In the genomic region with DNA sequence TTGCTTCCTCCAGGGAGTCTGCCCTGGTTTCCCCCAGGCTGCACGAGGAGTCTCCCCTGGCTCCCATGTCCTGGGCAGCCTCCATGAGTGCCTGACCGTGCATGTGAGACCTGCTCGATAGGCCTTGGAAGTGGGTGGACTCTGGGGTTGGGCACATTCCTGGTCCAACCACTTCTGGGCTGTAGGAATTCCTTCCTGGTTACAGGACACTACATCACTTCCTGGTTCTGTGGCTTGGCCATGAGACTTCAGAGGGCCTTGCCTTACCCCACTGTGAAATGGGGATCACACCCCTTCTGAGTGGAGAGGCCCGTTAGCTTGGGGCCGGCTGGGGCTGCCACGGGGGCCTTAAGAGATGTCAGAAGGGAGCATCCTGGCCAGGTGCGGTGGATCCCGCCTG, we compare ENCODE assay signal across 1 cellular context.
TF ChIP-seq lines count a peak whose summit lies in the region.

No MANE protein-coding gene starts in this region.

TF ChIP-seq in HepG2, 621 proteins besides CTCF, POLR2A, EP300 and RAD21:
- TF ChIP-seq E2F1 (CRISPR knock-in tag; IDR thresholded peaks at IDR 0.05), result no peak
- no peak for TF ChIP-seq ISL2 (CRISPR knock-in tag; IDR thresholded peaks at IDR 0.05)
- peak; percentile 55 for TF ChIP-seq GABPB1 (CRISPR knock-in tag; IDR thresholded peaks at IDR 0.05)
- no peak for TF ChIP-seq ZNF362 (CRISPR knock-in tag; IDR thresholded peaks at IDR 0.05; ENCODE audit: borderline replicate concordance)
- no peak for TF ChIP-seq PCBP1 (IDR thresholded peaks at IDR 0.05; ENCODE audit: borderline replicate concordance, low read depth, low read length)
- TF ChIP-seq ZNF282 (IDR thresholded peaks at IDR 0.05; ENCODE audit: partially characterized antibody), result no peak
- TF ChIP-seq ZFY (CRISPR knock-in tag; IDR thresholded peaks at IDR 0.05), result peak; percentile 25; the same call in 1 of the 2 replicates
- peak; percentile 38 for TF ChIP-seq GABPA (IDR thresholded peaks at IDR 0.05; ENCODE audit: low read depth, low read length)
- peak; percentile 84 for TF ChIP-seq GABPA (CRISPR knock-in tag; IDR thresholded peaks at IDR 0.05; ENCODE audit: low read depth)
- peak; percentile 24; the same call in 1 of the 2 replicates for TF ChIP-seq SAP130 (CRISPR knock-in tag; IDR thresholded peaks at IDR 0.05; ENCODE audit: low read depth)
- peak; percentile 33; the same call in 1 of the 2 replicates for TF ChIP-seq KAT8 (CRISPR knock-in tag; IDR thresholded peaks at IDR 0.05)
- TF ChIP-seq NFE2L2 (IDR thresholded peaks at IDR 0.05; ENCODE audit: low read length), result no peak
- peak; percentile 90 for TF ChIP-seq ZNF629 (CRISPR knock-in tag; conservative IDR thresholded peaks at IDR 0.05)
- no peak for TF ChIP-seq CREB1 (IDR thresholded peaks at IDR 0.05)
- peak; percentile 44 for TF ChIP-seq CREB1 (CRISPR knock-in tag; IDR thresholded peaks at IDR 0.05)
- no peak for TF ChIP-seq ZNF672 (CRISPR knock-in tag; IDR thresholded peaks at IDR 0.05)
- TF ChIP-seq NR2C2 (CRISPR knock-in tag; IDR thresholded peaks at IDR 0.05; ENCODE audit: borderline replicate concordance), result peak; percentile 77
- TF ChIP-seq ELF1 (CRISPR knock-in tag; IDR thresholded peaks at IDR 0.05), result 0 out of 2 replicates have a peak, but pooled peaks have one; percentile 26
- TF ChIP-seq DBP (CRISPR knock-in tag; IDR thresholded peaks at IDR 0.05; ENCODE audit: not compliant biosample characterization), result no peak
- TF ChIP-seq ZNF687 (CRISPR knock-in tag; IDR thresholded peaks at IDR 0.05), result peak; percentile 44
- peak; percentile 34 for TF ChIP-seq TEAD3 (CRISPR knock-in tag; optimal IDR thresholded peaks at IDR 0.05; ENCODE audit: borderline replicate concordance)
- TF ChIP-seq CEBPB (IDR thresholded peaks at IDR 0.05; ENCODE audit: borderline replicate concordance, low read depth, low read length), result no peak
- TF ChIP-seq PHF20 (CRISPR knock-in tag; IDR thresholded peaks at IDR 0.05), result no peak
